Comparison of ENCODE assay signal across 8 cellular contexts in the genomic region with DNA sequence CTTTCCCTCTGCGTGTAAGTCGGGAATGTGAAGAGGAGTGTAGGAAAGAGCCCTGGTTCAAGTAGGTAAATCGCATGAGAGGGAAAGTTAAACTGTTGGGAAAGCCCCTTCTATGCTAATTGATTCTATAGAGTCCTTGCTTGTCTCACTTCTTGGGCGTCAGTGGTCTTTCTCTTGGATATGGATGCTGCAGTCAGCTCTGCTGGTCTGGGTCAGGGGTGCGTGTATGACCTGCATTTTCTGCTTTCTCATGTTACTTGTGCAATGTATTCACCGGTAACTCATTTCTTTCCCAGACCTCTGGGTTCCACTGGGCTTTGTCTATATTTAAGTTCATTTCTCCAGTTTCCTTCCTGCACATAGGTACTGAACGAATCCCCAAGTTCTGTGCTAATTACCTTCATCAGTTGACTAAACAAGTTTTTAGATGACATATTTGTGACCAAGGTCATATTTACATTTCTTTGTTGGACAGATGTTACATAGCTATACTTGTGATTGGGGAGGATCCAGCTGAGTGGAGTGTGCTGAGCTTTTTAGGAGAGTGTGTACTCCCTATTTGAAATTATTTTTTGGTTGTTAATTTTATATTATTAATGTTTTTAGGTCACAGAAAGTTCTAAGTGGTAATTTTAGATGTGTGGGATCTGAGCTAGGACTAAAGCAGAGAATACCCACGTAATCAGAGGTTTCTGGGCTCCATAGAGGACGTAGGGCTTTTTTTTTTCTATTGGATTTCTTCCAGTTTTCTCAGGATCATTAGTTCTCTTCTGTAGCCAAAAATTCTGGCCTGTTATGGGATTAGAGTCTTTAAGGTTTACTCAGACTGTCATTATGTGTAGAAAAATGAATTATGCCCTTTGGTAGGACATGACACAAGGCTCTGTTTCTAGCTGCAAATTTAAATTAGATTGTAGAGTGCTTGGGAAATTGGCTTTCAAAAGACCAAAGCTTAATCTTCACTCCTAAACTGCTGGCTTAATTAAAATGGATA. TPM values are rescaled to one million over a fixed set of nuclear protein-coding genes. Genes with fewer than 3 reads are reported as not detected.
DNase-seq lines count a peak whose midpoint lies in the region; ATAC-seq and TF ChIP-seq lines count a peak whose summit lies in the region.

No MANE protein-coding gene starts in this region.

- H3K9me3 ChIP-seq in RWPE2 (ENCODE audit: severe bottlenecking) (no peaks in the 10 kb centered on the region), mesodermal cell (ENCODE audit: control insufficient read depth, low read length) (no peaks in the 10 kb centered on the region)

- no peaks in the 10 kb centered on the region; the same call in 2 of the 3 replicates for H3K9me3 Mint-ChIP-seq in GM23338

- H3K27me3 ChIP-seq in BJ (ENCODE audit: control insufficient read depth, insufficient read depth, low read length) (no peaks in the 10 kb centered on the region), GM23338 (ENCODE audit: insufficient read depth) (no peaks in the 10 kb centered on the region), RWPE2 (ENCODE audit: insufficient read depth, poor library complexity, severe bottlenecking) (no peaks in the 10 kb centered on the region)

- POLR2A ChIA-PET in BJ (lab: Charles Lee), result interaction anchor here (0.5 kb wide), 1 partner anchor 53 kb away, joined by 9 read pairs; no protein-coding TSS in a partner anchor

- H3K36me3 ChIP-seq in BJ (ENCODE audit: control insufficient read depth, insufficient read depth, low read length), result peaks cover 2% of the 10 kb centered on the region; the same call in 1 of the 2 replicates
- peaks cover 11% of the 10 kb centered on the region; the same call in 1 of the 2 replicates for H3K36me3 ChIP-seq in GM23338 (ENCODE audit: insufficient read depth)
- H3K36me3 ChIP-seq in RWPE2 (ENCODE audit: low read depth), result peaks cover 44% of the 10 kb centered on the region
- H3K36me3 ChIP-seq in mesodermal cell (ENCODE audit: control insufficient read depth, insufficient read depth, low read length), result peaks cover 15% of the 10 kb centered on the region
- no peaks in the 10 kb centered on the region for H3K36me3 ChIP-seq in urinary bladder (ENCODE audit: insufficient read depth)

- no peaks in the 10 kb centered on the region for H3K9me2 ChIP-seq in GM23338 (ENCODE audit: insufficient read depth)

- CTCF ChIA-PET in BJ (lab: Yijun Ruan, JAX), result interaction anchor here (0.9 to 1.1 kb wide), 2 partner anchors 25 to 26 kb away, joined by 3 read pairs; no protein-coding TSS in a partner anchor

- peak overlapping the region; percentile 94 for H3K4me3 Mint-ChIP-seq in GM23338

- H4K20me1 ChIP-seq in GM23338 (replicated peaks; ENCODE audit: insufficient read depth), result peaks cover 48% of the 10 kb centered on the region

- ATAC-seq in GM23338 (peak; percentile 2; the same call in 2 of the 3 replicates), RWPE2 (ENCODE audit: low read depth) (no peak), GM18907 (IDR thresholded peaks at IDR 0.05; ENCODE audit: unreplicated experiment) (no peak)

- peaks cover 14% of the 10 kb centered on the region for H3K27me3 Mint-ChIP-seq in GM23338 (ENCODE audit: insufficient read depth, low read depth, poor library complexity)

- H3K36me3 Mint-ChIP-seq in GM23338 (ENCODE audit: low read depth), result peaks cover 40% of the 10 kb centered on the region

- DNase-seq in BJ (ENCODE audit: low read depth) (no peak), GM23338 (ENCODE audit: low spot score) (peak; percentile 80), RWPE2 (ENCODE audit: low spot score) (no peak), dedifferentiated amniotic fluid mesenchymal stem cell (ENCODE audit: extremely low spot score) (peak; percentile 26), COLO829 (ENCODE audit: low spot score) (no peak)

- peaks cover 5% of the 10 kb centered on the region; the same call in 1 of the 2 replicates for H3F3A ChIP-seq in GM23338 (replicated peaks; ENCODE audit: low read depth)

- TF ChIP-seq CTCF in BJ (IDR thresholded peaks at IDR 0.05; ENCODE audit: insufficient read depth, low read depth, low read length) (no peak), GM23338 (conservative IDR thresholded peaks at IDR 0.05; ENCODE audit: low read depth in 2 of 2) (no peak), RWPE2 (IDR thresholded peaks at IDR 0.05; ENCODE audit: poor library complexity, severe bottlenecking) (no peak)

- H3K27ac Mint-ChIP-seq in GM23338, result peak overlapping the region; percentile 98

- H3K27ac ChIP-seq in GM23338 (ENCODE audit: low read depth) (peak overlapping the region; percentile 98), RWPE2 (ENCODE audit: poor library complexity, severe bottlenecking) (peak overlapping the region; percentile 94), mesodermal cell (ENCODE audit: low read depth, low read length, severe bottlenecking) (peak overlapping the region; percentile 97), urinary bladder (ENCODE audit: low read depth) (peak overlapping the region; percentile 100)

- WGBS in mesodermal cell (ENCODE audit: insufficient coverage in 2 of 2), 2 experiments, result 0 to 7% methylated on average over 3 of the region's 9 CpGs
- under 1% methylated on average over 9 of the region's 9 CpGs for WGBS in urinary bladder

- H3K4me3 ChIP-seq in BJ (ENCODE audit: low read depth, low read length) (peak overlapping the region; percentile 97), GM23338 (peak overlapping the region; percentile 88), RWPE2 (ENCODE audit: severe bottlenecking) (peak overlapping the region; percentile 56), mesodermal cell (ENCODE audit: extremely low read depth, insufficient read depth, low read length, poor library complexity, severe bottlenecking) (peak overlapping the region; percentile 91), urinary bladder (ENCODE audit: low read depth, low read length) (peak overlapping the region; percentile 94)

- H3K79me2 ChIP-seq in GM23338 (replicated peaks; ENCODE audit: insufficient read depth), result peaks cover 84% of the 10 kb centered on the region

- H2AFZ ChIP-seq in GM23338, result no peak overlapping the region

- peak overlapping the region; percentile 90 for H3K4me2 ChIP-seq in GM23338

- H3K4me1 ChIP-seq in GM23338 (ENCODE audit: insufficient read depth), result peaks cover 54% of the 10 kb centered on the region
- peaks cover 49% of the 10 kb centered on the region for H3K4me1 ChIP-seq in RWPE2 (ENCODE audit: insufficient read depth, poor library complexity, severe bottlenecking)
- peaks cover 21% of the 10 kb centered on the region for H3K4me1 ChIP-seq in mesodermal cell (ENCODE audit: control insufficient read depth, insufficient read depth, low read length, poor library complexity, severe bottlenecking)
- H3K4me1 ChIP-seq in urinary bladder (ENCODE audit: insufficient read depth), result peaks cover 6% of the 10 kb centered on the region

- peaks cover 50% of the 10 kb centered on the region for H3K4me1 Mint-ChIP-seq in GM23338

TF ChIP-seq in GM23338, 12 proteins besides CTCF, POLR2A, EP300 and RAD21:
- TF ChIP-seq CREB1 (CRISPR knock-in tag; IDR thresholded peaks at IDR 0.05; ENCODE audit: low read depth) (0 out of 2 replicates have a peak, but pooled peaks have one; percentile 38), POLR2AphosphoS5 (IDR thresholded peaks at IDR 0.05; ENCODE audit: low read depth) (no peak; the same call in 1 of the 2 replicates), ZNF331 (CRISPR knock-in tag; IDR thresholded peaks at IDR 0.05; ENCODE audit: low read depth) (no peak)

RNA-seq across cellular contexts. Expression of a gene that starts 1.6 kb away (rescaled TPM):
- polyA plus RNA-seq in BJ (2011; rRNA removed) (47.4 and 55.1 TPM in 2 replicates), GM23338 (2016; fragmentation: Nextera tagmentation; extraction: Ambion mirVana) (132 and 143 TPM in 2 replicates), urinary bladder (39.7 TPM)
- 76.9 and 78.7 TPM in 2 replicates for polyA minus RNA-seq in BJ (2011; rRNA and poly(A)+ RNA removed)
- total RNA-seq in GM23338 (2014; rRNA removed; shearing (Covaris generic)), result 140 and 172 TPM in 2 replicates
- polyA plus RNA-seq in mesodermal cell (2013, experiment 1 of 2), result 264 TPM
- 186 TPM for polyA plus RNA-seq in mesodermal cell (2013, experiment 2 of 2)
- total RNA-seq in urinary bladder, result 119 TPM

RNA-seq across cellular contexts. Expression of a gene that starts 36.2 kb away (rescaled TPM):
- 18.2 and 38.5 TPM in 2 replicates for polyA plus RNA-seq in BJ (2011; rRNA removed)
- polyA minus RNA-seq in BJ (2011; rRNA and poly(A)+ RNA removed), result 26.7 and 27.4 TPM in 2 replicates
- total RNA-seq in GM23338 (2014; rRNA removed; shearing (Covaris generic)), result 30.1 and 37.3 TPM in 2 replicates
- polyA plus RNA-seq in GM23338 (2016; fragmentation: Nextera tagmentation; extraction: Ambion mirVana), result 45.2 and 54.1 TPM in 2 replicates
- 44.3 TPM for polyA plus RNA-seq in mesodermal cell (2013, experiment 1 of 2)
- 47.6 TPM for polyA plus RNA-seq in mesodermal cell (2013, experiment 2 of 2)
- total RNA-seq in urinary bladder, result 49.0 TPM
- 32.2 TPM for polyA plus RNA-seq in urinary bladder

Comparison
In these comparisons a context has a peak if more than half of its experiments do, and no peak if none do; other contexts are left out.
1. DNase-seq: peak in GM23338 (single experiment) and dedifferentiated amniotic fluid mesenchymal stem cell (single experiment); none in BJ (single experiment), RWPE2 (single experiment) and COLO829 (single experiment).
2. Peak in every context shown above with its lines, with median percentiles within 50 percentile points of each other: H3K4me3 ChIP-seq and H3K27ac ChIP-seq.